15 cellular contexts compared by ENCODE assay signal in the genomic region with DNA sequence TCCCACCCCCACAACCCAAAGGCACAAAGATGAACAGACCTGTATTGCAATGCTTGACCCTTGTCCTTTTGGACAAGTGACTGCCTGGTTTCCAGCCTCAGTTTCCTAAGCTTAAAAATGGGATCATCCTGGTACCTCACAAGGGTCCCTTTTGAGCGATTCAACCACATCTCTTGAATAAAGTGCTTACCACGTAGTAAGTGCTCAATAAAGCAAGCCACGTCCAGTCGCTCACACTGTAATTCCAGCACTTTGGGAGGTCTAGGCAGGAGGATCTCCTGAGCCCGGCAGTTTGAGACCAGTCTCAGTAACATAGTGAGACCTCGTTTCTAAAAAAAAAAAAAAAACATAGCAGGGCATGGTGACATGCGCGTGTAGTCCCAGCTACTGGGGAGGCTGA. TPM values are rescaled to one million over a fixed set of nuclear protein-coding genes. Genes with fewer than 3 reads are reported as not detected.
DNase-seq lines count a peak whose midpoint lies in the region; ATAC-seq, FAIRE-seq and TF ChIP-seq lines count a peak whose summit lies in the region.
"Had no signal": no experiment of that assay in that cellular context is flagged by ENCODE, and none has a peak within 500 bp of the region (broad histone marks: within the 10 kb centered on the region; RNA-seq: fewer than 3 reads in every experiment).

No MANE protein-coding gene starts in this region.

- TF ChIP-seq CTCF in A549 (IDR thresholded peaks at IDR 0.05) (no peak), WTC11 (IDR thresholded peaks at IDR 0.05) (no peak), sigmoid colon (IDR thresholded peaks at IDR 0.05) (no peak), lower lobe of right lung (IDR thresholded peaks at IDR 0.05) (no peak)

- peaks cover 42 to 51% of the 10 kb centered on the region in 2 donors for H3K27me3 Mint-ChIP-seq in CD4-positive, alpha-beta memory T cell
- peaks cover 67% of the 10 kb centered on the region for H3K27me3 Mint-ChIP-seq in WTC11 (ENCODE audit: low read depth)
- peaks cover 16 to 59% (median 36%) of the 10 kb centered on the region in 3 donors for H3K27me3 Mint-ChIP-seq in naive B cell

- TF ChIP-seq RAD21 in A549 (conservative IDR thresholded peaks at IDR 0.05 in 1 of 2, IDR thresholded peaks at IDR 0.05 in 1 of 2), result no peak

- CTCF ChIA-PET in A549 (lab: Yijun Ruan, JAX) (interaction anchor here (0.6 to 15.8 kb wide), 13 partner anchors 8 to 172 kb away, joined by 3 to 305 read pairs (median 4); partner anchors contain the start of genes EID2B, SELENOV and TIMM50), WTC11 (lab: Charles Lee) (interaction anchor here (0.9 to 1.3 kb wide), 4 partner anchors 15 to 32 kb away, joined by 3 to 4 read pairs (median 4); partner anchors contain the start of genes EID2B, SELENOV and TIMM50)
- CTCF ChIA-PET in CD4-positive, alpha-beta memory T cell (lab: Charles Lee; ENCODE audit: partially characterized antibody), result interaction anchor here (1.1 kb wide), 1 partner anchor 14 kb away, joined by 3 read pairs; no protein-coding TSS in a partner anchor

- H3K27ac Mint-ChIP-seq in CD4-positive, alpha-beta memory T cell, result no peak overlapping the region
- H3K27ac Mint-ChIP-seq in WTC11 (no peak overlapping the region), naive B cell (peak overlapping the region in 1 of 6 donors; percentile 49)

- peaks cover 15 to 49% (median 23%) of the 10 kb centered on the region in 4 donors for H3K4me1 Mint-ChIP-seq in CD4-positive, alpha-beta memory T cell
- peaks cover 26% of the 10 kb centered on the region for H3K4me1 Mint-ChIP-seq in WTC11
- peaks cover 37 to 45% (median 37%) of the 10 kb centered on the region in 3 donors for H3K4me1 Mint-ChIP-seq in naive B cell

- H3K4me3 Mint-ChIP-seq in CD4-positive, alpha-beta memory T cell, result peak overlapping the region in 6 of 8 donors; percentile 23 to 78 (median 55)
- H3K4me3 Mint-ChIP-seq in WTC11 (peak overlapping the region; percentile 73), naive B cell (peak overlapping the region; percentile 73 to 90 (median 86))

- peaks cover 29% of the 10 kb centered on the region for H3K27me3 ChIP-seq in CD4-positive, alpha-beta memory T cell (ENCODE audit: insufficient read depth, low read length)
- H3K27me3 ChIP-seq in sigmoid colon (peaks cover 23 to 88% (median 72%) of the 10 kb centered on the region in 3 donors), lower lobe of right lung (ENCODE audit: low read depth) (peaks cover 80% of the 10 kb centered on the region)

- ATAC-seq in A549 (no peak), WTC11 (no peak), naive B cell (ENCODE audit: low read depth in 2 of 2) (no peak), GM18519 (IDR thresholded peaks at IDR 0.05; ENCODE audit: low FRiP score, unreplicated experiment) (no peak), lower lobe of right lung (no peak)
- ATAC-seq: foreskin keratinocyte, sciatic nerve had no signal

- 73% methylated on average over 8 of the region's 8 CpGs for WGBS in A549 (ENCODE audit: missing lambda C conversion rate)
- WGBS in sigmoid colon, 2 donors, result 78 to 86% methylated on average over 8 of the region's 8 CpGs

- POLR2A ChIA-PET in A549 (lab: Yijun Ruan, JAX), result interaction anchor here (0.6 to 2.2 kb wide), 3 partner anchors 19 to 64 kb away, joined by 6 to 10 read pairs (median 6); partner anchors contain the start of genes RPS16 and TIMM50
- POLR2A ChIA-PET in CD4-positive, alpha-beta memory T cell (lab: Charles Lee; ENCODE audit: partially characterized antibody), result no interaction called here
- POLR2A ChIA-PET in WTC11 (lab: Charles Lee), result interaction anchor here (0.6 to 1.0 kb wide), 2 partner anchors 11 to 64 kb away, joined by 3 to 4 read pairs; partner anchors contain the start of gene RPS16

- H3K27ac ChIP-seq in A549 (no peak overlapping the region), sigmoid colon (no peak overlapping the region), lower lobe of right lung (no peak overlapping the region)
- no peak overlapping the region for H3K27ac ChIP-seq in CD4-positive, alpha-beta memory T cell (ENCODE audit: low read depth, low read length)
- H3K27ac ChIP-seq: foreskin keratinocyte, ovary, uterus had no signal

- peak; percentile 49 for FAIRE-seq in A549 (lab: Jason Lieb, UNC)

- TF ChIP-seq EP300 in A549 (IDR thresholded peaks at IDR 0.05) (no peak), sigmoid colon (IDR thresholded peaks at IDR 0.05) (no peak)

- H3K9me3 ChIP-seq in A549 (no peaks in the 10 kb centered on the region), sigmoid colon (no peaks in the 10 kb centered on the region), lower lobe of right lung (no peaks in the 10 kb centered on the region)
- H3K9me3 ChIP-seq in CD4-positive, alpha-beta memory T cell (ENCODE audit: control insufficient read depth in 1 of 2, low read length in 2 of 2), result no peaks in the 10 kb centered on the region
- H3K9me3 ChIP-seq: ovary, uterus had no signal

- TF ChIP-seq POLR2A in A549 (IDR thresholded peaks at IDR 0.05; ENCODE audit: low read length) (no peak), sigmoid colon (IDR thresholded peaks at IDR 0.05) (no peak)

- H3K36me3 ChIP-seq in CD4-positive, alpha-beta memory T cell (ENCODE audit: insufficient read depth, low read length), result no peaks in the 10 kb centered on the region
- H3K36me3 ChIP-seq in sigmoid colon (no peaks in the 10 kb centered on the region), lower lobe of right lung (no peaks in the 10 kb centered on the region)
- H3K36me3 ChIP-seq: ovary, uterus had no signal

- no peak overlapping the region for H3K4me2 ChIP-seq in A549

- peaks cover 21% of the 10 kb centered on the region for H3K4me1 ChIP-seq in A549
- peaks cover 28% of the 10 kb centered on the region for H3K4me1 ChIP-seq in CD4-positive, alpha-beta memory T cell (ENCODE audit: insufficient read depth, low read length)
- peaks cover 0 to 27% (median 22%) of the 10 kb centered on the region in 4 donors for H3K4me1 ChIP-seq in sigmoid colon
- H3K4me1 ChIP-seq in lower lobe of right lung, result peaks cover 19% of the 10 kb centered on the region
- H3K4me1 ChIP-seq: foreskin keratinocyte had no signal

- no peaks in the 10 kb centered on the region for H3K36me3 Mint-ChIP-seq in CD4-positive, alpha-beta memory T cell
- H3K36me3 Mint-ChIP-seq in WTC11 (peaks cover 13% of the 10 kb centered on the region), naive B cell (peaks cover 0 to 13% of the 10 kb centered on the region in 2 donors)

- intact Hi-C loops in CD4-positive, alpha-beta memory T cell (cut with micrococcal nuclease), result loop anchor here (5.0 kb wide), 1 partner anchor 32 kb away; the partner anchor contains the start of gene EID2B
- intact Hi-C loops in sigmoid colon (cut with DNase I) (loop anchor here (5.0 kb wide), 1 partner anchor 32 kb away; the partner anchor contains the start of gene EID2B), lower lobe of right lung (cut with DNase I) (no loop called here)

- H3K4me3 ChIP-seq in A549, result no peak overlapping the region
- H3K4me3 ChIP-seq in CD4-positive, alpha-beta memory T cell (ENCODE audit: low read length in 2 of 2), result no peak overlapping the region
- H3K4me3 ChIP-seq in sigmoid colon, result no peak overlapping the region
- H3K4me3 ChIP-seq in lower lobe of right lung, result no peak overlapping the region
- H3K4me3 ChIP-seq: ovary, uterus had no signal

- H3K9me3 Mint-ChIP-seq in CD4-positive, alpha-beta memory T cell, result no peaks in the 10 kb centered on the region
- H3K9me3 Mint-ChIP-seq in WTC11, result no peaks in the 10 kb centered on the region
- no peaks in the 10 kb centered on the region for H3K9me3 Mint-ChIP-seq in naive B cell

- DNase-seq in A549 (ENCODE audit: low read depth in 1 of 2, low spot score in 1 of 2) (no peak), WTC11 (ENCODE audit: low spot score) (no peak), naive B cell (no peak), sigmoid colon (no peak), lower lobe of right lung (no peak), COR-L47 (lab: John Stamatoyannopoulos, UW) (no peak)
- no peak for DNase-seq in CD4-positive, alpha-beta memory T cell
- DNase-seq: cortex of kidney, foreskin keratinocyte, ovary, SIG-M5, uterus had no signal

RNA-seq across cellular contexts. Expression of gene DLL3, which starts 1.2 kb away (rescaled TPM):
- polyA plus RNA-seq in A549 (2011; rRNA removed), result 6.8 and 8.3 TPM in 2 replicates
- 14.9 and 18.9 TPM in 2 replicates for polyA plus RNA-seq in A549 (2012; cell fraction: cytosol; rRNA removed)
- polyA plus RNA-seq in A549 (2012; cell fraction: nucleus; rRNA removed), result 10.6 and 11.5 TPM in 2 replicates
- 6.7 TPM in 3 replicates for polyA plus RNA-seq in A549 (2017; fragmentation: RNase III; extraction: RNeasy Plus Mini Kit Qiagen cat#74134 plus additional on column Dnase treatment)
- polyA minus RNA-seq in A549 (2011; rRNA and poly(A)+ RNA removed), result 3.3 and 3.5 TPM in 2 replicates
- under 1 TPM in 1 of 2 experiments, not detected in 1; 0.14 TPM for total RNA-seq in CD4-positive, alpha-beta memory T cell
- polyA plus RNA-seq in CD4-positive, alpha-beta memory T cell, result under 1 TPM; 0.16 to 0.19 TPM
- total RNA-seq in WTC11 (2021), result 16.4 to 23.9 TPM (median 21.6 TPM) in 3 replicates
- polyA plus RNA-seq in naive B cell (ENCODE audit: low read depth in 6 of 6), result under 1 TPM in 4 of 6 donors, not detected in 2; 0.20 to 0.89 (median 0.55) TPM
- total RNA-seq in sigmoid colon, result under 1 TPM in 1 of 4 donors, not detected in 3; 0.36 TPM
- under 1 TPM in 1 of 3 donors, not detected in 2; 0.17 TPM for polyA plus RNA-seq in sigmoid colon
- not detected for total RNA-seq in lower lobe of right lung
- total RNA-seq: sciatic nerve had no signal

RNA-seq across cellular contexts. Expression of gene SELENOV, which starts 15.0 kb away (rescaled TPM):
- polyA plus RNA-seq in A549 (2011; rRNA removed) (not detected in 2 replicates), A549 (2017; fragmentation: RNase III; extraction: RNeasy Plus Mini Kit Qiagen cat#74134 plus additional on column Dnase treatment) (not detected in 3 replicates), naive B cell (ENCODE audit: low read depth in 6 of 6) (not detected), sigmoid colon (not detected)
- polyA plus RNA-seq in A549 (2012; cell fraction: cytosol; rRNA removed), result not detected in 2 replicates
- 0.06 and 0.10 TPM in 2 replicates for polyA plus RNA-seq in A549 (2012; cell fraction: nucleus; rRNA removed)
- not detected in 2 replicates for polyA minus RNA-seq in A549 (2011; rRNA and poly(A)+ RNA removed)
- not detected for total RNA-seq in CD4-positive, alpha-beta memory T cell
- polyA plus RNA-seq in CD4-positive, alpha-beta memory T cell, result not detected
- total RNA-seq in WTC11 (2021) (12.6 to 15.4 TPM (median 15.1 TPM) in 3 replicates), sigmoid colon (not detected), lower lobe of right lung (not detected)
- total RNA-seq: foreskin keratinocyte; sciatic nerve; T-helper 2 cell treated with Interferon-gamma antibody and Interleukin-4, amounts not matched to agents 100 ng/mL and 5 ng/mL, for 36 hours had no signal
- polyA plus RNA-seq: foreskin keratinocyte had no signal

RNA-seq across cellular contexts. Expression of gene TIMM50, which starts 19.3 kb away (rescaled TPM):
- polyA plus RNA-seq in A549 (2011; rRNA removed) (234 and 246 TPM in 2 replicates), A549 (2017; fragmentation: RNase III; extraction: RNeasy Plus Mini Kit Qiagen cat#74134 plus additional on column Dnase treatment) (196 to 206 TPM (median 204 TPM) in 3 replicates), naive B cell (ENCODE audit: low read depth in 6 of 6) (10 to 100 TPM; 35.4 to 41.9 (median 37.0) TPM), sigmoid colon (10 to 100 TPM; 26.4 to 54.9 (median 37.9) TPM)
- polyA plus RNA-seq in A549 (2012; cell fraction: cytosol; rRNA removed), result 370 and 374 TPM in 2 replicates
- 384 and 439 TPM in 2 replicates for polyA plus RNA-seq in A549 (2012; cell fraction: nucleus; rRNA removed)
- polyA minus RNA-seq in A549 (2011; rRNA and poly(A)+ RNA removed), result 284 and 290 TPM in 2 replicates
- total RNA-seq in CD4-positive, alpha-beta memory T cell, result 10 to 100 TPM; 47.2 to 49.6 TPM
- 10 to 100 TPM; 39.1 to 50.4 TPM for polyA plus RNA-seq in CD4-positive, alpha-beta memory T cell
- total RNA-seq in WTC11 (2021) (136 to 154 TPM (median 137 TPM) in 3 replicates), sigmoid colon (10 to 100 TPM; 42.1 to 54.4 (median 46.8) TPM), lower lobe of right lung (44.0 TPM)

RNA-seq across cellular contexts. Expression of gene EID2B, which starts 32.7 kb away (rescaled TPM):
- polyA plus RNA-seq in A549 (2011; rRNA removed), result 9.4 and 10.9 TPM in 2 replicates
- 10.0 and 18.0 TPM in 2 replicates for polyA plus RNA-seq in A549 (2012; cell fraction: cytosol; rRNA removed)
- 6.0 and 7.8 TPM in 2 replicates for polyA plus RNA-seq in A549 (2012; cell fraction: nucleus; rRNA removed)
- polyA plus RNA-seq in A549 (2017; fragmentation: RNase III; extraction: RNeasy Plus Mini Kit Qiagen cat#74134 plus additional on column Dnase treatment), result 9.2 to 10.1 TPM (median 9.3 TPM) in 3 replicates
- 2.3 and 3.1 TPM in 2 replicates for polyA minus RNA-seq in A549 (2011; rRNA and poly(A)+ RNA removed)
- total RNA-seq in CD4-positive, alpha-beta memory T cell, result 1 to 10 TPM; 7.7 to 8.8 TPM
- polyA plus RNA-seq in CD4-positive, alpha-beta memory T cell, result 1 to 10 TPM; 6.1 to 7.8 TPM
- 2.7 to 3.6 TPM (median 2.7 TPM) in 3 replicates for total RNA-seq in WTC11 (2021)
- 1 to 10 TPM; 3.6 to 9.9 (median 7.2) TPM for polyA plus RNA-seq in naive B cell (ENCODE audit: low read depth in 6 of 6)
- 1 to 10 TPM; 3.9 to 7.7 (median 5.3) TPM for total RNA-seq in sigmoid colon
- 1 to 10 TPM in 2 of 3 donors, under 1 TPM in 1; 0.46 to 2.0 (median 1.8) TPM for polyA plus RNA-seq in sigmoid colon
- total RNA-seq in lower lobe of right lung, result 3.7 TPM

RNA-seq across cellular contexts. Expression of gene EID2, which starts 40.0 kb away (rescaled TPM):
- polyA plus RNA-seq in A549 (2011; rRNA removed) (23.2 and 26.1 TPM in 2 replicates), A549 (2017; fragmentation: RNase III; extraction: RNeasy Plus Mini Kit Qiagen cat#74134 plus additional on column Dnase treatment) (49.2 to 53.0 TPM (median 52.9 TPM) in 3 replicates), naive B cell (ENCODE audit: low read depth in 6 of 6) (10 to 100 TPM in 4 of 6 donors, 1 to 10 TPM in 1, not detected in 1; 9.4 to 22.9 (median 17.3) TPM), sigmoid colon (10 to 100 TPM in 1 of 3 donors, 1 to 10 TPM in 2; 7.6 to 10.7 (median 8.4) TPM)
- 23.9 and 34.5 TPM in 2 replicates for polyA plus RNA-seq in A549 (2012; cell fraction: cytosol; rRNA removed)
- polyA plus RNA-seq in A549 (2012; cell fraction: nucleus; rRNA removed), result 20.3 and 22.4 TPM in 2 replicates
- 5.7 TPM in 2 replicates for polyA minus RNA-seq in A549 (2011; rRNA and poly(A)+ RNA removed)
- total RNA-seq in CD4-positive, alpha-beta memory T cell, result 10 to 100 TPM; 22.0 to 22.8 TPM
- polyA plus RNA-seq in CD4-positive, alpha-beta memory T cell, result 10 to 100 TPM; 22.1 to 34.9 TPM
- total RNA-seq in WTC11 (2021) (21.5 to 24.0 TPM (median 23.7 TPM) in 3 replicates), sigmoid colon (10 to 100 TPM in 3 of 4 donors, 1 to 10 TPM in 1; 9.7 to 16.4 (median 13.2) TPM), lower lobe of right lung (12.8 TPM)

Comparison
In these comparisons a context has a peak if more than half of its experiments do, and no peak if none do; other contexts are left out.
1. RNA of gene DLL3, which starts 1.2 kb away (total RNA-seq): 16.4 to 23.9 TPM in WTC11; 0.14 TPM in CD4-positive, alpha-beta memory T cell, 0.36 TPM in sigmoid colon and not detected in lower lobe of right lung (single experiment); every median in the first group is over 10 times any median in the second.
2. RNA of gene SELENOV, which starts 15.0 kb away (total RNA-seq): 12.6 to 15.4 TPM in WTC11; not detected in CD4-positive, alpha-beta memory T cell, not detected in sigmoid colon and not detected in lower lobe of right lung (single experiment); every median in the first group is over 10 times any median in the second.
3. Peak in every context shown above with its lines, with median percentiles within 50 percentile points of each other: H3K4me3 Mint-ChIP-seq.